8 cellular contexts compared by ENCODE assay signal in genomic region chr11:61964941-61965282, GRCh38. TPM values are rescaled to one million over a fixed set of nuclear protein-coding genes. Genes with fewer than 3 reads are reported as not detected.
A peak's percentile ranks its signal among the peaks of the same experiment; 100 is the strongest.
DNase-seq lines count a peak whose midpoint lies in the region; ATAC-seq and TF ChIP-seq lines count a peak whose summit lies in the region.

No MANE protein-coding gene starts in this region.

- H3K27ac ChIP-seq in mammary epithelial cell (ENCODE audit: insufficient read depth, low read depth, low read length) (no peak overlapping the region), upper lobe of right lung (peak overlapping the region; percentile 98)

- H3K9me3 ChIP-seq in mammary epithelial cell (replicated peaks; ENCODE audit: insufficient read depth, low read length), result no peaks in the 10 kb centered on the region
- no peaks in the 10 kb centered on the region for H3K9me3 ChIP-seq in upper lobe of right lung
- H3K9me3 ChIP-seq in mucosa of descending colon, result no peaks in the 10 kb centered on the region

- H3K4me1 ChIP-seq in mammary epithelial cell (ENCODE audit: insufficient read depth, low read length), result peaks cover 25% of the 10 kb centered on the region
- peaks cover 39% of the 10 kb centered on the region for H3K4me1 ChIP-seq in upper lobe of right lung
- H3K4me1 ChIP-seq in mucosa of descending colon (ENCODE audit: low read depth), result peaks cover 34% of the 10 kb centered on the region

- H3K9ac ChIP-seq in mammary epithelial cell (ENCODE audit: insufficient read depth, low read length), result peak overlapping the region; percentile 79

- H3K79me2 ChIP-seq in mammary epithelial cell (ENCODE audit: insufficient read depth, low read length), result peaks cover 43% of the 10 kb centered on the region

- H3K27me3 Mint-ChIP-seq in activated naive CD4-positive, alpha-beta T cell treated with anti-CD3 and anti-CD28 coated beads, Interleukin-2, amount 10 ng/mL, durations not matched to agents 7 days and 5 days, result no peaks in the 10 kb centered on the region
- H3K27me3 Mint-ChIP-seq in mesothelial cell of epicardium (ENCODE audit: low read depth), result no peaks in the 10 kb centered on the region

- in situ Hi-C loops in mammary epithelial cell (cut with MboI; ENCODE audit: low sequenced_read_pairs in 2 of 2), result loop anchor here (5.0 kb wide), 2 partner anchors 82 to 87 kb away; no protein-coding TSS in a partner anchor

- peak overlapping the region; percentile 84 for H3K4me2 ChIP-seq in mammary epithelial cell (ENCODE audit: insufficient read depth, low read depth, low read length)

- no peak for ATAC-seq in upper lobe of right lung
- ATAC-seq in GM18858 (IDR thresholded peaks at IDR 0.05; ENCODE audit: unreplicated experiment), result no peak
- no peak for ATAC-seq in mucosa of descending colon

- no peak for TF ChIP-seq CTCF in mammary epithelial cell (conservative IDR thresholded peaks at IDR 0.05 in 1 of 2, IDR thresholded peaks at IDR 0.05 in 1 of 2; ENCODE audit: extremely low read depth in 1 of 2, insufficient read depth in 1 of 2, low read depth in 1 of 2, low read length in 2 of 2)
- no peak for TF ChIP-seq CTCF in mesothelial cell of epicardium (IDR thresholded peaks at IDR 0.05; ENCODE audit: unreplicated experiment)
- no peak for TF ChIP-seq CTCF in upper lobe of right lung (IDR thresholded peaks at IDR 0.05)
- no peak for TF ChIP-seq CTCF in mucosa of descending colon (IDR thresholded peaks at IDR 0.05)

- H3K27ac Mint-ChIP-seq in activated naive CD4-positive, alpha-beta T cell treated with anti-CD3 and anti-CD28 coated beads, Interleukin-2, amount 10 ng/mL, durations not matched to agents 7 days and 5 days, result no peak overlapping the region
- H3K27ac Mint-ChIP-seq in mesothelial cell of epicardium, result no peak overlapping the region

- DNase-seq in activated naive CD4-positive, alpha-beta T cell treated with anti-CD3 and anti-CD28 coated beads, Interleukin-2, amount 10 ng/mL, durations not matched to agents 7 days and 5 days, result no peak
- DNase-seq in activated naive CD4-positive, alpha-beta T cell (lab: John Stamatoyannopoulos, UW), result no peak
- no peak for DNase-seq in mammary epithelial cell
- no peak for DNase-seq in mesothelial cell of epicardium (ENCODE audit: low spot score in 2 of 2, unreplicated experiment in 2 of 2)
- no peak for DNase-seq in upper lobe of right lung
- DNase-seq in mucosa of descending colon, result no peak
- DNase-seq in NCI-H2196 (lab: John Stamatoyannopoulos, UW; ENCODE audit: unreplicated experiment), result no peak

- H3K4me1 Mint-ChIP-seq in activated naive CD4-positive, alpha-beta T cell treated with anti-CD3 and anti-CD28 coated beads, Interleukin-2, amount 10 ng/mL, durations not matched to agents 7 days and 5 days, result peaks cover 49% of the 10 kb centered on the region
- H3K4me1 Mint-ChIP-seq in mesothelial cell of epicardium, result peaks cover 49% of the 10 kb centered on the region

- H3K4me3 ChIP-seq in mammary epithelial cell (replicated peaks in 1 of 3; ENCODE audit: insufficient read depth in 1 of 3, low read depth in 2 of 3, low read length in 3 of 3), result peak overlapping the region; percentile 64 to 98 (median 92)
- H3K4me3 ChIP-seq in upper lobe of right lung, result peak overlapping the region; percentile 99
- no peak overlapping the region for H3K4me3 ChIP-seq in mucosa of descending colon

- H3K36me3 Mint-ChIP-seq in activated naive CD4-positive, alpha-beta T cell treated with anti-CD3 and anti-CD28 coated beads, Interleukin-2, amount 10 ng/mL, durations not matched to agents 7 days and 5 days, result peaks cover 51% of the 10 kb centered on the region
- peaks cover 30% of the 10 kb centered on the region for H3K36me3 Mint-ChIP-seq in mesothelial cell of epicardium

- CTCF ChIA-PET in activated naive CD4-positive, alpha-beta T cell treated with anti-CD3 and anti-CD28 coated beads, Interleukin-2, amount 10 ng/mL, durations not matched to agents 7 days and 5 days (lab: Charles Lee), result interaction anchor here (1.0 to 1.5 kb wide), 3 partner anchors 17 to 117 kb away, joined by 4 to 5 read pairs (median 5); no protein-coding TSS in a partner anchor
- CTCF ChIA-PET in mammary epithelial cell (lab: Charles Lee; ENCODE audit: low non-redundant PET), result no interaction called here

- H2AFZ ChIP-seq in mammary epithelial cell (ENCODE audit: low read depth, low read length), result no peak overlapping the region

- intact Hi-C loops in mammary epithelial cell (cut with micrococcal nuclease) (loop anchor here (5.0 kb wide), 3 partner anchors 68 to 173 kb away; partner anchors contain the start of genes FADS1, FEN1 and TMEM258), upper lobe of right lung (cut with DNase I) (no loop called here), mucosa of descending colon (cut with DNase I, micrococcal nuclease) (loop anchor here in 1 of 2 donors (5.0 kb wide), 1 partner anchor 82 kb away; no protein-coding TSS in a partner anchor)

- BruUV-seq in mammary epithelial cell (replicated peaks; lab: Mats Ljungman, UMichigan), result TSS peak; percentile 56

- H4K20me1 ChIP-seq in mammary epithelial cell (ENCODE audit: insufficient read depth, low read length), result peaks cover 12% of the 10 kb centered on the region

- H3K36me3 ChIP-seq in mammary epithelial cell (ENCODE audit: insufficient read depth, low read length) (peaks cover 13% of the 10 kb centered on the region), upper lobe of right lung (peaks cover 35% of the 10 kb centered on the region), mucosa of descending colon (ENCODE audit: low read depth) (no peaks in the 10 kb centered on the region)

- H3K9me3 Mint-ChIP-seq in activated naive CD4-positive, alpha-beta T cell treated with anti-CD3 and anti-CD28 coated beads, Interleukin-2, amount 10 ng/mL, durations not matched to agents 7 days and 5 days, result no peaks in the 10 kb centered on the region
- H3K9me3 Mint-ChIP-seq in mesothelial cell of epicardium, result no peaks in the 10 kb centered on the region

- H3K27me3 ChIP-seq in mammary epithelial cell (ENCODE audit: insufficient read depth, low read length), result no peaks in the 10 kb centered on the region
- no peaks in the 10 kb centered on the region for H3K27me3 ChIP-seq in upper lobe of right lung

- dilution Hi-C loops in mammary epithelial cell (cut with HindIII; ENCODE audit: low sequenced_read_pairs), result loop anchor here (5.0 kb wide), 4 partner anchors 83 to 153 kb away; no protein-coding TSS in a partner anchor

- H3K4me3 Mint-ChIP-seq in activated naive CD4-positive, alpha-beta T cell treated with anti-CD3 and anti-CD28 coated beads, Interleukin-2, amount 10 ng/mL, durations not matched to agents 7 days and 5 days, result peak overlapping the region; percentile 92
- peak overlapping the region; percentile 93 for H3K4me3 Mint-ChIP-seq in mesothelial cell of epicardium

- WGBS in mammary epithelial cell (ENCODE audit: low coverage, missing lambda C conversion rate), result 50% methylated on average over 2 of the region's 2 CpGs

RNA-seq across cellular contexts. Expression of gene FTH1, which starts 2.5 kb away (rescaled TPM):
- total RNA-seq in mammary epithelial cell (1,000 to 10,000 TPM; 2,122 to 4,396 TPM), mesothelial cell of epicardium (1,419 to 1,500 TPM (median 1,460 TPM) in 3 replicates), upper lobe of right lung (4,022 TPM), mucosa of descending colon (1,000 to 10,000 TPM; 3,081 to 6,795 (median 5,370) TPM)
- polyA plus RNA-seq in mammary epithelial cell, result 3,424 TPM
- 11,932 TPM for polyA minus RNA-seq in mammary epithelial cell

RNA-seq across cellular contexts. Expression of gene BEST1, which starts 14.8 kb away (rescaled TPM):
- under 1 TPM; 0.24 to 0.67 TPM for total RNA-seq in mammary epithelial cell
- polyA plus RNA-seq in mammary epithelial cell, result 0.14 TPM
- 0.26 TPM for polyA minus RNA-seq in mammary epithelial cell
- 0.64 to 1.1 TPM (median 0.90 TPM) in 3 replicates for total RNA-seq in mesothelial cell of epicardium
- 9.6 TPM for total RNA-seq in upper lobe of right lung
- 1 to 10 TPM in 2 of 3 donors, under 1 TPM in 1; 0.41 to 2.8 (median 1.8) TPM for total RNA-seq in mucosa of descending colon

RNA-seq across cellular contexts. Expression of gene RAB3IL1, which starts 47.5 kb away (rescaled TPM):
- 1 to 10 TPM; 1.4 to 2.3 TPM for total RNA-seq in mammary epithelial cell
- 1.00 TPM for polyA plus RNA-seq in mammary epithelial cell
- polyA minus RNA-seq in mammary epithelial cell, result 0.57 TPM
- total RNA-seq in mesothelial cell of epicardium, result 10.6 to 12.0 TPM (median 11.9 TPM) in 3 replicates
- 10.6 TPM for total RNA-seq in upper lobe of right lung
- 10 to 100 TPM in 2 of 3 donors, 1 to 10 TPM in 1; 2.6 to 15.0 (median 11.8) TPM for total RNA-seq in mucosa of descending colon
